ENCODE assay signal across 2 cellular contexts in genomic region chr22:47613606-47614350, GRCh38.
TF ChIP-seq lines count a peak whose summit lies in the region.

No MANE protein-coding gene starts in this region.

TF ChIP-seq in IMR-90, 13 proteins besides CTCF, POLR2A, EP300 and RAD21:
- TF ChIP-seq ELK1 (IDR thresholded peaks at IDR 0.05; ENCODE audit: borderline replicate concordance, low read depth, low read length) (no peak), RCOR1 (IDR thresholded peaks at IDR 0.05; ENCODE audit: insufficient replicate concordance, low read length) (no peak)

TF ChIP-seq in H1, 55 proteins besides CTCF, POLR2A, EP300 and RAD21 (continued from another document):
- no peak for TF ChIP-seq CBX5 (IDR thresholded peaks at IDR 0.05; ENCODE audit: low read depth, low read length)
- no peak for TF ChIP-seq SIX5 (IDR thresholded peaks at IDR 0.05; ENCODE audit: low read depth, low read length)
- no peak for TF ChIP-seq PHF8 (conservative IDR thresholded peaks at IDR 0.05; ENCODE audit: low read depth, low read length)
- TF ChIP-seq SAP30 (IDR thresholded peaks at IDR 0.05; ENCODE audit: insufficient read depth, insufficient replicate concordance, low read length) = no peak
- TF ChIP-seq SRF (IDR thresholded peaks at IDR 0.05; ENCODE audit: low read depth, low read length) = no peak
